ENCODE assay signal across 9 cellular contexts in the genomic region with DNA sequence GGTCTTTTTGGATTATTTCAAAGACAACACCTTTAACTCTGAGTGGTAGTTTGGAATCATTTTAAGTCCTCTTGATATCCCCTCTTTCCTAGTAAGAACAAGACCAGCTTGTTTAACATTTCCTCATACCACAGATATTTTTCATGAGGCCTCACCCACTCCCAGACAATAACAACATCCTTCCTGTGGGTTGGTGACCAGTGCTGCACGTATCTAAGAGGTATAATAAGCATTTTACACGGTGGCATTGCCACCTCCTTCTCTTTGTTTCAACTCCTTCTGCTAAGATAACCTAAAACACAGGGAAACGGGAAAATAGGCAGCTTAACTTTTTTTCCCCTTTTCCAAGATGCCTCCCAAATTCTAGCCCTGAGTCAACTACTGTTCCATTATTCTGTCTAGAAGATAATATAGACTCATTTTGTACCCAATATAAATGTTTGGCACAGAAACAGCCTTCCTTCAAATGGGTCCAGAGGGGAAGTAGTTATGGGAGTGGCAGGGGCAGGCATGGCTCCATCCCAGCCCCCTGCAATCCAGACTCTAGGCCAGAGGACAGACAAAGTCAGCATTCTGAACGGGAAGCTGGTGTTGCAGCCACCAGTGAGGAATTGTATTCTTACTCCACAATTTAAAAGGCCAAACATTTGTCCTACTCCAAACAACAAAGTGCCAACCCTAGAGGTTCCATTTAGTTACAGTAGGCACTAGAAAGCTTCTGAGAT. TPM values are rescaled to one million over a fixed set of nuclear protein-coding genes. Genes with fewer than 3 reads are reported as not detected.
DNase-seq lines count a peak whose midpoint lies in the region; ATAC-seq, FAIRE-seq and TF ChIP-seq lines count a peak whose summit lies in the region.
"Had no signal": no experiment of that assay in that cellular context is flagged by ENCODE, and none has a peak within 500 bp of the region (broad histone marks: within the 10 kb centered on the region; RNA-seq: fewer than 3 reads in every experiment).

No MANE protein-coding gene starts in this region.

- H3K4me1 Mint-ChIP-seq in Caco-2 (ENCODE audit: low read depth, unreplicated experiment) (peaks cover 41% of the 10 kb centered on the region), progenitor cell of endocrine pancreas (ENCODE audit: low read depth) (peaks cover 30% of the 10 kb centered on the region)

- FAIRE-seq in small intestine (lab: Jason Lieb, UNC), result no peak
- FAIRE-seq: GM12892 had no signal

- H3K27ac Mint-ChIP-seq in Caco-2 (ENCODE audit: unreplicated experiment) (peak overlapping the region; percentile 12), progenitor cell of endocrine pancreas (peak overlapping the region; percentile 47)

- H3K27me3 Mint-ChIP-seq in Caco-2 (ENCODE audit: insufficient read depth, unreplicated experiment), result no peaks in the 10 kb centered on the region
- no peaks in the 10 kb centered on the region for H3K27me3 Mint-ChIP-seq in progenitor cell of endocrine pancreas

- DNase-seq in Caco-2 (no peak), SW 1271 (lab: John Stamatoyannopoulos, UW) (peak; percentile 24 to 47), esophagus squamous epithelium (lab: John Stamatoyannopoulos, UW) (no peak), progenitor cell of endocrine pancreas (ENCODE audit: low spot score, unreplicated experiment) (no peak), germinal center (ENCODE audit: low spot score) (no peak), DMS153 (lab: John Stamatoyannopoulos, UW) (no peak), small intestine (no peak)

- H3K27me3 ChIP-seq in Caco-2 (replicated peaks; ENCODE audit: control insufficient read depth, insufficient read depth, low read length) (no peaks in the 10 kb centered on the region), esophagus squamous epithelium (no peaks in the 10 kb centered on the region), small intestine (ENCODE audit: control insufficient read depth in 2 of 2, insufficient read depth in 2 of 2, low read length in 2 of 2) (no peaks in the 10 kb centered on the region)

- WGBS in esophagus squamous epithelium, 2 donors, result 29 to 32% methylated on average over 3 to 4 of the region's 4 CpGs
- 36 to 43% (median 43%) methylated on average over 4 of the region's 4 CpGs for WGBS in small intestine, 3 donors

- H3K36me3 Mint-ChIP-seq in Caco-2 (ENCODE audit: insufficient read depth, unreplicated experiment), result no peaks in the 10 kb centered on the region
- H3K36me3 Mint-ChIP-seq in progenitor cell of endocrine pancreas (ENCODE audit: insufficient read depth), result peaks cover 1% of the 10 kb centered on the region

- H3K4me3 ChIP-seq in Caco-2 (ENCODE audit: low read depth, low read length) (no peak overlapping the region), esophagus squamous epithelium (no peak overlapping the region), small intestine (ENCODE audit: low read depth in 1 of 2, low read length in 2 of 2) (no peak overlapping the region)

- H3K36me3 ChIP-seq in Caco-2 (ENCODE audit: control insufficient read depth, insufficient read depth, low read length), result peaks cover 1% of the 10 kb centered on the region; the same call in 1 of the 2 replicates
- no peaks in the 10 kb centered on the region for H3K36me3 ChIP-seq in esophagus squamous epithelium
- no peaks in the 10 kb centered on the region for H3K36me3 ChIP-seq in small intestine (ENCODE audit: control insufficient read depth in 2 of 2, insufficient read depth in 2 of 2, low read length in 2 of 2)

- TF ChIP-seq POLR2A in esophagus squamous epithelium (IDR thresholded peaks at IDR 0.05), result no peak

- ATAC-seq in GM21717 (IDR thresholded peaks at IDR 0.05; ENCODE audit: unreplicated experiment), result no peak

- H3K27ac ChIP-seq in esophagus squamous epithelium (peak overlapping the region; percentile 64 to 79 (median 73)), small intestine (ENCODE audit: low read depth in 1 of 2, low read length in 1 of 2) (peak overlapping the region in 1 of 2 donors; percentile 29)

- H3K4me3 Mint-ChIP-seq in Caco-2 (ENCODE audit: unreplicated experiment), result no peak overlapping the region
- H3K4me3 Mint-ChIP-seq in progenitor cell of endocrine pancreas (ENCODE audit: low read depth), result no peak overlapping the region

- BruUV-seq in Caco-2 (replicated peaks; lab: Mats Ljungman, UMichigan), result no TSS peak

- peaks cover 9% of the 10 kb centered on the region for H3K9me3 Mint-ChIP-seq in Caco-2 (ENCODE audit: unreplicated experiment)
- H3K9me3 Mint-ChIP-seq in progenitor cell of endocrine pancreas (ENCODE audit: low read depth), result no peaks in the 10 kb centered on the region

- POLR2A ChIA-PET in Caco-2 (lab: Charles Lee), result interaction anchor here (0.7 kb wide), 1 partner anchor 8 kb away, joined by 3 read pairs; no protein-coding TSS in a partner anchor

- H3K9me3 ChIP-seq in Caco-2, result 0 out of 2 replicates have a peak, but pooled peaks cover 7% of the 10 kb centered on the region
- no peaks in the 10 kb centered on the region for H3K9me3 ChIP-seq in esophagus squamous epithelium
- H3K9me3 ChIP-seq in small intestine (ENCODE audit: control insufficient read depth, low read depth), result no peaks in the 10 kb centered on the region

- intact Hi-C loops in Caco-2 (cut with micrococcal nuclease; ENCODE audit: unreplicated experiment) (no loop called here), esophagus squamous epithelium (cut with DNase I) (no loop called here)

- CTCF ChIA-PET in Caco-2 (lab: Charles Lee), result no interaction called here

- H3K4me1 ChIP-seq in Caco-2, result peaks cover 53% of the 10 kb centered on the region
- H3K4me1 ChIP-seq in esophagus squamous epithelium, result peaks cover 42 to 98% (median 45%) of the 10 kb centered on the region in 3 donors
- H3K4me1 ChIP-seq in small intestine (ENCODE audit: control insufficient read depth in 2 of 2, insufficient read depth in 1 of 2, low read depth in 1 of 2, low read length in 1 of 2), result peaks cover 2 to 13% of the 10 kb centered on the region in 2 donors

- TF ChIP-seq CTCF in Caco-2 (IDR thresholded peaks at IDR 0.05; ENCODE audit: insufficient read depth in 1 of 2, low read depth in 1 of 2, low read length in 1 of 2, severe bottlenecking in 1 of 2, unreplicated experiment in 1 of 2), result no peak
- TF ChIP-seq CTCF in esophagus squamous epithelium (IDR thresholded peaks at IDR 0.05), result no peak
- no peak for TF ChIP-seq CTCF in progenitor cell of endocrine pancreas (IDR thresholded peaks at IDR 0.05; ENCODE audit: unreplicated experiment)

RNA-seq across cellular contexts. Expression of a gene that starts 28.5 kb away (rescaled TPM):
- total RNA-seq in Caco-2 (2022), result 11.5 and 12.2 TPM in 2 replicates
- 10 to 100 TPM in 1 of 4 donors, 1 to 10 TPM in 3; 4.7 to 21.7 (median 7.3) TPM for total RNA-seq in esophagus squamous epithelium
- total RNA-seq in progenitor cell of endocrine pancreas, result 17.6 and 18.8 TPM in 2 replicates
- 1 to 10 TPM in 1 of 3 donors, under 1 TPM in 2; 0.45 to 2.4 (median 0.81) TPM for polyA plus RNA-seq in small intestine

Comparison
In these comparisons a context has a peak if more than half of its experiments do, and no peak if none do; other contexts are left out.
1. DNase-seq: peak in SW 1271 (2 of 2); none in Caco-2 (0 of 2), esophagus squamous epithelium (single experiment), progenitor cell of endocrine pancreas (single experiment), germinal center (single experiment), DMS153 (single experiment) and small intestine (single experiment).